ENCODE assay signal across 12 cellular contexts in genomic region chr10:26528048-26528447, GRCh38.
DNase-seq lines count a peak whose midpoint lies in the region; ATAC-seq and TF ChIP-seq lines count a peak whose summit lies in the region.
"Had no signal": no experiment of that assay in that cellular context is flagged by ENCODE, and none has a peak within 500 bp of the region (broad histone marks: within the 10 kb centered on the region; RNA-seq: fewer than 3 reads in every experiment).

No MANE protein-coding gene starts in this region.

- TF ChIP-seq POLR2A in uterus (IDR thresholded peaks at IDR 0.05) = no peak

- no peak for ATAC-seq in CD4-positive, alpha-beta T cell (ENCODE audit: poor library complexity)
- no peak for ATAC-seq in HG03354 (IDR thresholded peaks at IDR 0.05; ENCODE audit: poor library complexity, severe bottlenecking, unreplicated experiment)

- H3K4me3 ChIP-seq in uterus = no peak overlapping the region

- no peaks in the 10 kb centered on the region for H3K4me1 ChIP-seq in uterus
- H3K4me1 ChIP-seq: BE2C had no signal

- POLR2A ChIA-PET in CD4-positive, alpha-beta T cell (lab: Charles Lee) = no interaction called here

- peak overlapping the region; percentile 75 to 86 (median 82) for H3K27ac Mint-ChIP-seq in CD14-positive monocyte
- peak overlapping the region; percentile 66 for H3K27ac Mint-ChIP-seq in CD4-positive, alpha-beta T cell
- peak overlapping the region; percentile 4 for H3K27ac Mint-ChIP-seq in activated T-helper 1 cell treated with anti-CD3 and anti-CD28 coated beads, Interleukin-12 subunit alpha, Interleukin-12 subunit beta, Interleukin-2, Interleukin-4 antibody, amounts not matched to agents 30 ng/mL and 10 ng/mL and 1 ng/mL, durations not matched to agents 14 hours and 24 hours and 36 hours

- H3K27ac ChIP-seq in CD4-positive, alpha-beta T cell (ENCODE audit: low read depth, low read length) = no peak overlapping the region
- no peak overlapping the region for H3K27ac ChIP-seq in uterus

- no peak for DNase-seq in CD14-positive monocyte (ENCODE audit: low spot score)
- DNase-seq in CD4-positive, alpha-beta T cell = no peak
- no peak for DNase-seq in activated T-helper 1 cell treated with anti-CD3 and anti-CD28 coated beads, Interleukin-12 subunit alpha, Interleukin-12 subunit beta, Interleukin-2, Interleukin-4 antibody, amounts not matched to agents 30 ng/mL and 10 ng/mL and 1 ng/mL, durations not matched to agents 14 hours and 24 hours and 36 hours (ENCODE audit: low spot score)
- peak; percentile 18 for DNase-seq in medulla oblongata (ENCODE audit: extremely low spot score)
- DNase-seq in uterus = no peak
- no peak for DNase-seq in HCEC 1CT
- DNase-seq: BE2C, NCI-H1417, NCI-H2029, NCI-H510A treated with DMSO at 0.1 percent for 48 hours, SHP77 treated with DMSO at 0.1 percent for 48 hours had no signal

- H3K9me3 ChIP-seq in CD4-positive, alpha-beta T cell (ENCODE audit: control insufficient read depth, low read length) = no peaks in the 10 kb centered on the region
- H3K9me3 ChIP-seq in uterus = no peaks in the 10 kb centered on the region
- H3K9me3 ChIP-seq: BE2C had no signal

- H3K4me1 Mint-ChIP-seq in CD14-positive monocyte = peaks cover 51% of the 10 kb centered on the region
- H3K4me1 Mint-ChIP-seq in CD4-positive, alpha-beta T cell (ENCODE audit: low read depth) = peaks cover 22% of the 10 kb centered on the region
- peaks cover 18% of the 10 kb centered on the region for H3K4me1 Mint-ChIP-seq in activated T-helper 1 cell treated with anti-CD3 and anti-CD28 coated beads, Interleukin-12 subunit alpha, Interleukin-12 subunit beta, Interleukin-2, Interleukin-4 antibody, amounts not matched to agents 30 ng/mL and 10 ng/mL and 1 ng/mL, durations not matched to agents 14 hours and 24 hours and 36 hours (ENCODE audit: low read depth)

- no peaks in the 10 kb centered on the region for H3K36me3 ChIP-seq in uterus
- H3K36me3 ChIP-seq: BE2C had no signal

- CTCF ChIA-PET in CD4-positive, alpha-beta T cell (lab: Charles Lee) = no interaction called here

- H3K9me3 Mint-ChIP-seq in CD14-positive monocyte = peaks cover 0 to 1% (median 0%) of the 10 kb centered on the region in 7 donors
- H3K9me3 Mint-ChIP-seq in CD4-positive, alpha-beta T cell = no peaks in the 10 kb centered on the region
- H3K9me3 Mint-ChIP-seq in activated T-helper 1 cell treated with anti-CD3 and anti-CD28 coated beads, Interleukin-12 subunit alpha, Interleukin-12 subunit beta, Interleukin-2, Interleukin-4 antibody, amounts not matched to agents 30 ng/mL and 10 ng/mL and 1 ng/mL, durations not matched to agents 14 hours and 24 hours and 36 hours = no peaks in the 10 kb centered on the region

- TF ChIP-seq CTCF in CD14-positive monocyte (IDR thresholded peaks at IDR 0.05) (no peak), uterus (IDR thresholded peaks at IDR 0.05) (no peak)
- TF ChIP-seq CTCF in CD4-positive, alpha-beta T cell (IDR thresholded peaks at IDR 0.05) = no peak

- H3K27me3 ChIP-seq in CD4-positive, alpha-beta T cell (ENCODE audit: control insufficient read depth, insufficient read depth, low read length) = no peaks in the 10 kb centered on the region
- no peaks in the 10 kb centered on the region for H3K27me3 ChIP-seq in uterus
- H3K27me3 ChIP-seq: BE2C had no signal

- no peaks in the 10 kb centered on the region for H3K27me3 Mint-ChIP-seq in CD14-positive monocyte (ENCODE audit: low read depth in 3 of 3)
- H3K27me3 Mint-ChIP-seq in CD4-positive, alpha-beta T cell = no peaks in the 10 kb centered on the region
- H3K27me3 Mint-ChIP-seq in activated T-helper 1 cell treated with anti-CD3 and anti-CD28 coated beads, Interleukin-12 subunit alpha, Interleukin-12 subunit beta, Interleukin-2, Interleukin-4 antibody, amounts not matched to agents 30 ng/mL and 10 ng/mL and 1 ng/mL, durations not matched to agents 14 hours and 24 hours and 36 hours (ENCODE audit: insufficient read depth) = no peaks in the 10 kb centered on the region

- peaks cover 51 to 85% of the 10 kb centered on the region in 2 donors for H3K36me3 Mint-ChIP-seq in CD14-positive monocyte
- peaks cover 81% of the 10 kb centered on the region for H3K36me3 Mint-ChIP-seq in CD4-positive, alpha-beta T cell (ENCODE audit: low read depth)
- H3K36me3 Mint-ChIP-seq in activated T-helper 1 cell treated with anti-CD3 and anti-CD28 coated beads, Interleukin-12 subunit alpha, Interleukin-12 subunit beta, Interleukin-2, Interleukin-4 antibody, amounts not matched to agents 30 ng/mL and 10 ng/mL and 1 ng/mL, durations not matched to agents 14 hours and 24 hours and 36 hours (ENCODE audit: low read depth) = peaks cover 37% of the 10 kb centered on the region

- peak overlapping the region in 1 of 2 donors; percentile 1 for H3K4me3 Mint-ChIP-seq in CD14-positive monocyte
- no peak overlapping the region for H3K4me3 Mint-ChIP-seq in CD4-positive, alpha-beta T cell
- no peak overlapping the region for H3K4me3 Mint-ChIP-seq in activated T-helper 1 cell treated with anti-CD3 and anti-CD28 coated beads, Interleukin-12 subunit alpha, Interleukin-12 subunit beta, Interleukin-2, Interleukin-4 antibody, amounts not matched to agents 30 ng/mL and 10 ng/mL and 1 ng/mL, durations not matched to agents 14 hours and 24 hours and 36 hours

- intact Hi-C loops in CD14-positive monocyte (cut with micrococcal nuclease) (no loop called here), uterus (cut with DNase I; ENCODE audit: low total_unique reads) (no loop called here)
- intact Hi-C loops in CD4-positive, alpha-beta T cell (cut with DNase I, micrococcal nuclease) = no loop called here
- intact Hi-C loops in activated T-helper 1 cell treated with anti-CD3 and anti-CD28 coated beads, Interleukin-12 subunit alpha, Interleukin-12 subunit beta, Interleukin-2, Interleukin-4 antibody, amounts not matched to agents 30 ng/mL and 10 ng/mL and 1 ng/mL, durations not matched to agents 14 hours and 24 hours and 36 hours (cut with micrococcal nuclease) = no loop called here

Comparison
In these comparisons a context has a peak if more than half of its experiments do, and no peak if none do; other contexts are left out.
1. H3K27ac Mint-ChIP-seq: peak in every context shown above with its lines; median percentile 82 in CD14-positive monocyte; 66 in CD4-positive, alpha-beta T cell; 4 in activated T-helper 1 cell treated with anti-CD3 and anti-CD28 coated beads, Interleukin-12 subunit alpha, Interleukin-12 subunit beta, Interleukin-2, Interleukin-4 antibody, amounts not matched to agents 30 ng/mL and 10 ng/mL and 1 ng/mL, durations not matched to agents 14 hours and 24 hours and 36 hours.